2 cellular contexts compared by ENCODE assay signal in the genomic region with DNA sequence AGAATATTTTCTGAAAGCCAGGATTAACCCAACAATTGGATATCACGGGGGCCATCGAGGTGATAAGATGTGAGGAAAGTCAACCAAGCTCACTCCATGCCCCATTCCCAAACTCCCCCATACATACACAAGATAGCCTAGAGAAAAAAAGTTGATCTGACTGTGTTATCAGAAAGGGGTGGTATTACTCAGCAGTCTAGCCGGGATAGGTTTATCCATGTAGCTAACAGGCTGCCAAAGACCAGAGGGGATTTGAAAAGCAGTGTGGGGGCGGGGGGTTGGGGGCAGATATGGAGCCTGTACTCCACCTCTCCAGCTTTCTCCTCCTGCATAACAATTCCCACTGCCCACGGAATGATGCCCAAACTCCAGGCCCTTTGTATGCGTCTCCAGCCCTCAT.
TF ChIP-seq lines count a peak whose summit lies in the region.

No MANE protein-coding gene starts in this region.

TF ChIP-seq in GM23338, 12 proteins besides CTCF, POLR2A, EP300 and RAD21:
- TF ChIP-seq NANOG (IDR thresholded peaks at IDR 0.05; ENCODE audit: borderline replicate concordance), result no peak
- no peak for TF ChIP-seq REST (IDR thresholded peaks at IDR 0.05; ENCODE audit: unreplicated experiment)
- no peak for TF ChIP-seq ZNF114 (CRISPR knock-in tag; IDR thresholded peaks at IDR 0.05)
- no peak for TF ChIP-seq EZH2 (IDR thresholded peaks at IDR 0.05; ENCODE audit: low read depth, unreplicated experiment)

TF ChIP-seq in H1, 55 proteins besides CTCF, POLR2A, EP300 and RAD21:
- TF ChIP-seq RBBP5 (IDR thresholded peaks at IDR 0.05; ENCODE audit: borderline replicate concordance, low read depth, low read length), result no peak
